30 cellular contexts compared by ENCODE assay signal in genomic region chr6:88358846-88359245, GRCh38.
A peak's percentile ranks its signal among the peaks of the same experiment; 100 is the strongest.
DNase-seq lines count a peak whose midpoint lies in the region; ATAC-seq and TF ChIP-seq lines count a peak whose summit lies in the region.
"Had no signal": no experiment of that assay in that cellular context is flagged by ENCODE, and none has a peak within 500 bp of the region (broad histone marks: within the 10 kb centered on the region; RNA-seq: fewer than 3 reads in every experiment).

No MANE protein-coding gene starts in this region.

- peaks cover 26% of the 10 kb centered on the region for H3K4me1 ChIP-seq in RWPE2 (ENCODE audit: insufficient read depth, poor library complexity, severe bottlenecking)
- H3K4me1 ChIP-seq: left ventricle myocardium inferior had no signal

- no peak overlapping the region for H3K4me3 ChIP-seq in RWPE2 (ENCODE audit: severe bottlenecking)
- H3K4me3 ChIP-seq: K562, left ventricle myocardium inferior, MG63, ovary had no signal

- H3K4me3 Mint-ChIP-seq in activated CD4-positive, alpha-beta T cell treated with anti-CD3 and anti-CD28 coated beads, Interleukin-2, amount 10 ng/mL, durations not matched to agents 7 days and 5 days: no peak overlapping the region
- H3K4me3 Mint-ChIP-seq: activated CD8-positive, alpha-beta T cell treated with anti-CD3 and anti-CD28 coated beads for 36 hours; activated naive CD4-positive, alpha-beta T cell treated with anti-CD3 and anti-CD28 coated beads for 36 hours; B cell; CD4-positive, alpha-beta memory T cell; immature natural killer cell had no signal

- no peaks in the 10 kb centered on the region for H3K36me3 ChIP-seq in RWPE2 (ENCODE audit: low read depth)
- H3K36me3 ChIP-seq: left ventricle myocardium inferior, MG63, ovary had no signal

- H3K27ac Mint-ChIP-seq in activated CD4-positive, alpha-beta T cell treated with anti-CD3 and anti-CD28 coated beads, Interleukin-2, amount 10 ng/mL, durations not matched to agents 7 days and 5 days: no peak overlapping the region
- H3K27ac Mint-ChIP-seq: activated CD8-positive, alpha-beta T cell treated with anti-CD3 and anti-CD28 coated beads for 36 hours; activated naive CD4-positive, alpha-beta T cell treated with anti-CD3 and anti-CD28 coated beads for 36 hours; B cell; CD4-positive, alpha-beta memory T cell; immature natural killer cell had no signal

- no peaks in the 10 kb centered on the region for H3K9me3 Mint-ChIP-seq in activated CD4-positive, alpha-beta T cell treated with anti-CD3 and anti-CD28 coated beads, Interleukin-2, amount 10 ng/mL, durations not matched to agents 7 days and 5 days
- H3K9me3 Mint-ChIP-seq: activated CD8-positive, alpha-beta T cell treated with anti-CD3 and anti-CD28 coated beads for 36 hours had no signal

- H3K9me3 ChIP-seq in RWPE2 (ENCODE audit: severe bottlenecking): no peaks in the 10 kb centered on the region
- H3K9me3 ChIP-seq: MG63, ovary had no signal

- no peaks in the 10 kb centered on the region for H3K27me3 Mint-ChIP-seq in activated CD4-positive, alpha-beta T cell treated with anti-CD3 and anti-CD28 coated beads, Interleukin-2, amount 10 ng/mL, durations not matched to agents 7 days and 5 days
- H3K27me3 Mint-ChIP-seq: activated CD8-positive, alpha-beta T cell treated with anti-CD3 and anti-CD28 coated beads for 36 hours had no signal

- POLR2A ChIA-PET in activated CD4-positive, alpha-beta T cell treated with anti-CD3 and anti-CD28 coated beads, Interleukin-2, amount 10 ng/mL, durations not matched to agents 7 days and 5 days (lab: Charles Lee): no interaction called here
- POLR2A ChIA-PET in RWPE1 (lab: Yijun Ruan, JAX; ENCODE audit: low non-redundant PET): no interaction called here

- CTCF ChIA-PET in activated CD4-positive, alpha-beta T cell treated with anti-CD3 and anti-CD28 coated beads, Interleukin-2, amount 10 ng/mL, durations not matched to agents 7 days and 5 days (lab: Charles Lee): no interaction called here
- CTCF ChIA-PET in RWPE1 (lab: Yijun Ruan, JAX): interaction anchor here (0.7 kb wide), 1 partner anchor 42 kb away, joined by 3 read pairs; no protein-coding TSS in a partner anchor

- DNase-seq in EH (ENCODE audit: low read depth) (peak; percentile 43), RWPE2 (ENCODE audit: low spot score) (no peak), fibroblast of gingiva (ENCODE audit: low read depth) (peak; percentile 42), omental fat pad (ENCODE audit: low spot score) (no peak), SHP77 treated with DMSO at 0.1 percent for 48 hours (lab: John Stamatoyannopoulos, UW) (no peak), RWPE1 (ENCODE audit: low spot score) (no peak)
- DNase-seq in activated CD4-positive, alpha-beta T cell treated with anti-CD3 and anti-CD28 coated beads, Interleukin-2, amount 10 ng/mL, durations not matched to agents 7 days and 5 days: no peak
- DNase-seq: activated CD4-positive, CD25-positive, alpha-beta regulatory T cell treated with anti-CD3 and anti-CD28 coated beads, Interleukin-2, amount 50 U/mL, for 72 hours; activated CD8-positive, alpha-beta memory T cell treated with anti-CD3 and anti-CD28 coated beads, Interleukin-2, amount 50 U/mL, for 48 hours; activated CD8-positive, alpha-beta T cell treated with anti-CD3 and anti-CD28 coated beads for 36 hours; activated naive CD4-positive, alpha-beta T cell treated with anti-CD3 and anti-CD28 coated beads for 36 hours; CD4-positive, alpha-beta memory T cell; effector CD8-positive, alpha-beta T cell; immature natural killer cell; left ventricle myocardium inferior; mesendoderm; MG63; NCI-H1105; NCI-H187 treated with DMSO at 0.1 percent for 48 hours; NCI-H2171 treated with DMSO at 0.1 percent for 48 hours; NCI-H526; ovary; PC-3; Right ventricle myocardium superior; small intestine; stimulated activated CD4-positive, alpha-beta T cell treated with anti-CD3 and anti-CD28 coated beads, Interleukin-1b, Interleukin-23, amount 100 ng/mL, for 48 hours; stimulated activated naive CD8-positive, alpha-beta T cell treated with anti-CD3 and anti-CD28 coated beads, Interleukin-15, Interleukin-2, amounts not matched to agents 100 U/mL and 50 U/mL, for 24 hours had no signal

- peak overlapping the region; percentile 97 for H3K27ac ChIP-seq in RWPE2 (ENCODE audit: poor library complexity, severe bottlenecking)
- H3K27ac ChIP-seq in RWPE1: no peak overlapping the region
- H3K27ac ChIP-seq: left ventricle myocardium inferior, ovary had no signal

- no peaks in the 10 kb centered on the region for H3K4me1 Mint-ChIP-seq in activated CD4-positive, alpha-beta T cell treated with anti-CD3 and anti-CD28 coated beads, Interleukin-2, amount 10 ng/mL, durations not matched to agents 7 days and 5 days
- H3K4me1 Mint-ChIP-seq: B cell; CD4-positive, alpha-beta memory T cell; immature natural killer cell had no signal

- TF ChIP-seq CTCF in RWPE2 (IDR thresholded peaks at IDR 0.05; ENCODE audit: poor library complexity, severe bottlenecking) (no peak), omental fat pad (IDR thresholded peaks at IDR 0.05) (no peak), RWPE1 (conservative IDR thresholded peaks at IDR 0.05; ENCODE audit: low read depth) (no peak)

- H3K27me3 ChIP-seq in RWPE2 (ENCODE audit: insufficient read depth, poor library complexity, severe bottlenecking): no peaks in the 10 kb centered on the region
- H3K27me3 ChIP-seq: MG63, ovary had no signal

- no peaks in the 10 kb centered on the region for H3K36me3 Mint-ChIP-seq in activated CD4-positive, alpha-beta T cell treated with anti-CD3 and anti-CD28 coated beads, Interleukin-2, amount 10 ng/mL, durations not matched to agents 7 days and 5 days (ENCODE audit: low read depth)
- H3K36me3 Mint-ChIP-seq: immature natural killer cell had no signal

- ATAC-seq in RWPE2 (ENCODE audit: low read depth) (peak; percentile 70), omental fat pad (ENCODE audit: low FRiP score) (peak; percentile 62), HG02840 (IDR thresholded peaks at IDR 0.05; ENCODE audit: low FRiP score, unreplicated experiment) (no peak)
- ATAC-seq: activated CD8-positive, alpha-beta T cell treated with anti-CD3 and anti-CD28 coated beads for 36 hours; K562; PC-3; stimulated activated naive CD8-positive, alpha-beta T cell treated with anti-CD3 and anti-CD28 coated beads, Interleukin-15, Interleukin-2, amounts not matched to agents 100 U/mL and 50 U/mL, for 24 hours had no signal

Comparison
In these comparisons a context has a peak if more than half of its experiments do, and no peak if none do; other contexts are left out.
1. DNase-seq: peak in EH (single experiment) and fibroblast of gingiva (single experiment); none in RWPE2 (single experiment), omental fat pad (single experiment), SHP77 treated with DMSO at 0.1 percent for 48 hours (single experiment), activated CD4-positive, alpha-beta T cell treated with anti-CD3 and anti-CD28 coated beads, Interleukin-2, amount 10 ng/mL, durations not matched to agents 7 days and 5 days (single experiment) and RWPE1 (single experiment).